ENCODE assay signal across 1 cellular context in genomic region chr18:13483316-13484270, GRCh38.
TF ChIP-seq lines count a peak whose summit lies in the region.

No MANE protein-coding gene starts in this region.

TF ChIP-seq in GM23338, 12 proteins besides CTCF, POLR2A, EP300 and RAD21 (continued from another document):
- TF ChIP-seq EZH2 (IDR thresholded peaks at IDR 0.05; ENCODE audit: low read depth, unreplicated experiment) (no peak), EZH2phosphoT487 (IDR thresholded peaks at IDR 0.05; ENCODE audit: unreplicated experiment) (no peak), ZNF331 (CRISPR knock-in tag; IDR thresholded peaks at IDR 0.05; ENCODE audit: low read depth) (no peak), ZNF462 (CRISPR knock-in tag; IDR thresholded peaks at IDR 0.05) (no peak), NANOG (IDR thresholded peaks at IDR 0.05; ENCODE audit: borderline replicate concordance) (no peak)
